20 cellular contexts compared by ENCODE assay signal in genomic region chr9:138045541-138046490, GRCh38.
DNase-seq lines count a peak whose midpoint lies in the region; ATAC-seq and TF ChIP-seq lines count a peak whose summit lies in the region.
"Had no signal": no experiment of that assay in that cellular context is flagged by ENCODE, and none has a peak within 500 bp of the region (broad histone marks: within the 10 kb centered on the region; RNA-seq: fewer than 3 reads in every experiment).

No MANE protein-coding gene starts in this region.

- no peaks in the 10 kb centered on the region for H3K9me3 Mint-ChIP-seq in WTC11
- H3K9me3 Mint-ChIP-seq: CD4-positive, alpha-beta T cell; central memory CD8-positive, alpha-beta T cell; nephron had no signal

- WGBS in SK-N-SH (ENCODE audit: low lambda C conversion rate) = 63% methylated on average over 19 of the region's 28 CpGs

- H3K27me3 ChIP-seq in SK-N-SH (ENCODE audit: insufficient read depth) = no peaks in the 10 kb centered on the region
- H3K27me3 ChIP-seq in A673 (replicated peaks; ENCODE audit: insufficient read depth, low read depth, low read length, poor library complexity) = no peaks in the 10 kb centered on the region

- H3K9me3 ChIP-seq in SK-N-SH (no peaks in the 10 kb centered on the region), A673 (ENCODE audit: low read depth, low read length, poor library complexity, severe bottlenecking) (no peaks in the 10 kb centered on the region)
- H3K9me3 ChIP-seq: A549, SJCRH30 had no signal

- no peaks in the 10 kb centered on the region for H3K79me2 ChIP-seq in SK-N-SH (ENCODE audit: insufficient read depth)

- no peaks in the 10 kb centered on the region for H3F3A ChIP-seq in SK-N-SH (replicated peaks; ENCODE audit: insufficient read depth)

- TF ChIP-seq RAD21 in SK-N-SH (IDR thresholded peaks at IDR 0.05; ENCODE audit: low read length) = no peak

- TF ChIP-seq EP300 in SK-N-SH (IDR thresholded peaks at IDR 0.05; ENCODE audit: borderline replicate concordance in 1 of 2, low read depth in 1 of 2, low read length in 1 of 2) = no peak

- H3K4me1 Mint-ChIP-seq in WTC11 = peaks cover 5% of the 10 kb centered on the region; the same call in 1 of the 2 replicates
- H3K4me1 Mint-ChIP-seq: central memory CD8-positive, alpha-beta T cell had no signal

- H3K4me3 ChIP-seq in SK-N-SH (ENCODE audit: low read depth in 2 of 2, low read length in 1 of 2) (no peak overlapping the region), A673 (ENCODE audit: low read depth, low read length, poor library complexity, severe bottlenecking) (no peak overlapping the region)
- H3K4me3 ChIP-seq: A549, SJCRH30 had no signal

- peak overlapping the region; percentile 74 for H3K27ac Mint-ChIP-seq in WTC11
- H3K27ac Mint-ChIP-seq: CD4-positive, alpha-beta T cell had no signal

- no peaks in the 10 kb centered on the region for H3K27me3 Mint-ChIP-seq in WTC11 (ENCODE audit: low read depth)

- H3K36me3 ChIP-seq in SK-N-SH (replicated peaks in 1 of 2; ENCODE audit: control insufficient read depth in 1 of 2, insufficient read depth in 2 of 2, low read length in 1 of 2) (no peaks in the 10 kb centered on the region), A673 (ENCODE audit: insufficient read depth, low read length, poor library complexity, severe bottlenecking) (no peaks in the 10 kb centered on the region)
- H3K36me3 ChIP-seq: SJCRH30 had no signal

- no peaks in the 10 kb centered on the region for H3K9me2 ChIP-seq in SK-N-SH

- H3K27ac ChIP-seq in SK-N-SH (ENCODE audit: low read depth in 2 of 2, low read length in 1 of 2) (no peak overlapping the region), temporal lobe (ENCODE audit: low read depth, low read length) (peak overlapping the region; percentile 30), A673 (ENCODE audit: low read depth, low read length, poor library complexity, severe bottlenecking) (no peak overlapping the region)
- H3K27ac ChIP-seq: A549, HL-60, SJCRH30 had no signal

- intact Hi-C loops in A673 (cut with micrococcal nuclease; ENCODE audit: unreplicated experiment) = no loop called here

- TF ChIP-seq CTCF in SK-N-SH (IDR thresholded peaks at IDR 0.05) = no peak
- TF ChIP-seq CTCF in WTC11 (IDR thresholded peaks at IDR 0.05) = no peak
- TF ChIP-seq CTCF in A673 (conservative IDR thresholded peaks at IDR 0.05; ENCODE audit: low read depth, low read length) = no peak

- H3K4me2 ChIP-seq in SK-N-SH = no peak overlapping the region
- H3K4me2 ChIP-seq: A549 had no signal

- CTCF ChIA-PET in SK-N-SH (lab: Yijun Ruan, JAX) = no interaction called here
- CTCF ChIA-PET in WTC11 (lab: Charles Lee) = no interaction called here
- CTCF ChIA-PET in A673 (lab: Charles Lee) = no interaction called here

- H3K36me3 Mint-ChIP-seq in WTC11 = peaks cover 6% of the 10 kb centered on the region; the same call in 1 of the 2 replicates

- BruUV-seq in A673 (replicated peaks; lab: Mats Ljungman, UMichigan) = no TSS peak

- POLR2A ChIA-PET in SK-N-SH (lab: Yijun Ruan, JAX) = no interaction called here
- POLR2A ChIA-PET in WTC11 (lab: Charles Lee) = no interaction called here
- POLR2A ChIA-PET in A673 (lab: Charles Lee; ENCODE audit: low non-redundant PET) = no interaction called here

- H2AFZ ChIP-seq in SK-N-SH (ENCODE audit: low read depth) = no peak overlapping the region

- H3K4me3 Mint-ChIP-seq in WTC11 = no peak overlapping the region
- H3K4me3 Mint-ChIP-seq: CD4-positive, alpha-beta T cell; central memory CD8-positive, alpha-beta T cell; nephron had no signal

- ATAC-seq in SK-N-SH treated with all-trans-retinoic acid at 6 μM for 48 hours (no peak), WTC11 (no peak), GM18858 (IDR thresholded peaks at IDR 0.05; ENCODE audit: unreplicated experiment) (no peak)
- ATAC-seq: A549 had no signal

- H3K4me1 ChIP-seq in SK-N-SH (ENCODE audit: control insufficient read depth in 1 of 2, insufficient read depth in 2 of 2, low read depth in 1 of 2, low read length in 1 of 2) = no peaks in the 10 kb centered on the region; a peak in 1 of 4 replicates
- H3K4me1 ChIP-seq in A673 (ENCODE audit: insufficient read depth, low read length, poor library complexity, severe bottlenecking) = peaks cover 7% of the 10 kb centered on the region
- H3K4me1 ChIP-seq: A549, SJCRH30 had no signal

- no peaks in the 10 kb centered on the region for H4K20me1 ChIP-seq in SK-N-SH (ENCODE audit: insufficient read depth)

- H3K9ac ChIP-seq in SK-N-SH = no peak overlapping the region

- peak; percentile 33 for DNase-seq in SK-N-SH
- no peak for DNase-seq in WTC11 (ENCODE audit: low spot score)
- DNase-seq in iPS-NIHi7 (ENCODE audit: extremely low spot score) = peak; percentile 7
- no peak for DNase-seq in COR-L47 (lab: John Stamatoyannopoulos, UW)
- no peak for DNase-seq in A673 (ENCODE audit: low spot score)
- DNase-seq: activated CD4-positive, CD25-positive, alpha-beta regulatory T cell treated with anti-CD3 and anti-CD28 coated beads, Interleukin-2, amount 50 U/mL, for 72 hours; activated gamma-delta T cell; NCI-H2081 treated with DMSO at 0.1 percent for 48 hours; NCI-H524 treated with DMSO at 0.1 percent for 48 hours; SJCRH30; stimulated activated CD4-positive, alpha-beta T cell treated with anti-CD3 and anti-CD28 coated beads, Interleukin-12 subunit alpha, Interleukin-12 subunit beta, amount 100 ng/mL, for 4 hours; T-helper 2 cell had no signal

TF ChIP-seq in SK-N-SH, 30 proteins besides CTCF, POLR2A, EP300 and RAD21 (continues in another document):
- TF ChIP-seq JUND (IDR thresholded peaks at IDR 0.05) = no peak

TF ChIP-seq in SK-N-SH treated with all-trans-retinoic acid at 6 μM for 48 hours, 23 proteins besides CTCF, POLR2A, EP300 and RAD21 (continues in another document):
- no peak for TF ChIP-seq CSRNP3 (CRISPR knock-in tag; IDR thresholded peaks at IDR 0.05)

TF ChIP-seq in WTC11, 78 proteins besides CTCF, POLR2A, EP300 and RAD21:
- TF ChIP-seq HMGA2 (CRISPR knock-in tag; IDR thresholded peaks at IDR 0.05) (no peak), ZNF219 (CRISPR knock-in tag; IDR thresholded peaks at IDR 0.05; ENCODE audit: borderline replicate concordance) (no peak), E2F1 (CRISPR knock-in tag; IDR thresholded peaks at IDR 0.05) (no peak), AR (CRISPR knock-in tag; IDR thresholded peaks at IDR 0.05) (no peak), NR1H2 (CRISPR knock-in tag; IDR thresholded peaks at IDR 0.05) (no peak), FOXP1 (CRISPR knock-in tag; IDR thresholded peaks at IDR 0.05; ENCODE audit: borderline replicate concordance) (no peak), TP53 (CRISPR knock-in tag; IDR thresholded peaks at IDR 0.05) (no peak), RELA (CRISPR knock-in tag; IDR thresholded peaks at IDR 0.05; ENCODE audit: borderline replicate concordance) (no peak), IRF2 (CRISPR knock-in tag; IDR thresholded peaks at IDR 0.05; ENCODE audit: borderline replicate concordance, low read depth) (no peak), SOX15 (CRISPR knock-in tag; IDR thresholded peaks at IDR 0.05) (no peak), ZSCAN18 (CRISPR knock-in tag; IDR thresholded peaks at IDR 0.05) (no peak), MAX (CRISPR knock-in tag; IDR thresholded peaks at IDR 0.05) (no peak), ZNF232 (CRISPR knock-in tag; IDR thresholded peaks at IDR 0.05) (no peak), TEAD4 (CRISPR knock-in tag; IDR thresholded peaks at IDR 0.05) (no peak)

Comparison
In these comparisons a context has a peak if more than half of its experiments do, and no peak if none do; other contexts are left out.
1. DNase-seq: peak in SK-N-SH (single experiment) and iPS-NIHi7 (single experiment); none in WTC11 (single experiment), COR-L47 (single experiment) and A673 (single experiment).